Comparison of ENCODE assay signal across 10 cellular contexts in genomic region chr11:74672956-74673895, GRCh38. TPM values are rescaled to one million over a fixed set of nuclear protein-coding genes. Genes with fewer than 3 reads are reported as not detected.
DNase-seq lines count a peak whose midpoint lies in the region; ATAC-seq and TF ChIP-seq lines count a peak whose summit lies in the region.
"Had no signal": no experiment of that assay in that cellular context is flagged by ENCODE, and none has a peak within 500 bp of the region (broad histone marks: within the 10 kb centered on the region; RNA-seq: fewer than 3 reads in every experiment).

No MANE protein-coding gene starts in this region.

- no peaks in the 10 kb centered on the region for H3K9me3 ChIP-seq in liver (ENCODE audit: control insufficient read depth in 4 of 4, low read length in 3 of 4)
- no peaks in the 10 kb centered on the region for H3K9me3 ChIP-seq in aorta (ENCODE audit: control insufficient read depth, low read length)

- WGBS in liver = 69% methylated on average over 13 of the region's 13 CpGs
- WGBS in aorta, 2 donors = 12 to 14% methylated on average over 13 of the region's 13 CpGs

- H3K27ac Mint-ChIP-seq in activated T-helper 17 cell treated with anti-CD3 and anti-CD28 coated beads, Interleukin-2, amount 50 U/mL, for 72 hours = no peak overlapping the region
- H3K27ac Mint-ChIP-seq: dendritic cell treated with granulocyte-macrophage colony-stimulating factor and Interleukin-4, amounts not matched to agents 40 ng/mL and 50 ng/mL, for 4 days had no signal

- TF ChIP-seq RAD21 in liver (IDR thresholded peaks at IDR 0.05) = peak in 1 of 2 donors; percentile 14

- no peak overlapping the region for H3K4me3 Mint-ChIP-seq in activated T-helper 17 cell treated with anti-CD3 and anti-CD28 coated beads, Interleukin-2, amount 50 U/mL, for 72 hours
- H3K4me3 Mint-ChIP-seq: dendritic cell treated with granulocyte-macrophage colony-stimulating factor and Interleukin-4, amounts not matched to agents 40 ng/mL and 50 ng/mL, for 4 days had no signal

- intact Hi-C loops in aorta (cut with DNase I) = loop anchor here in 1 of 2 donors (1.0 to 5.0 kb wide), 3 partner anchors 14 to 61 kb away; no protein-coding TSS in a partner anchor

- H3K36me3 Mint-ChIP-seq in activated T-helper 17 cell treated with anti-CD3 and anti-CD28 coated beads, Interleukin-2, amount 50 U/mL, for 72 hours (ENCODE audit: low read depth) = no peaks in the 10 kb centered on the region

- TF ChIP-seq CTCF in liver (IDR thresholded peaks at IDR 0.05; ENCODE audit: low read depth, low read length, missing input control) = no peak

- DNase-seq in activated CD8-positive, alpha-beta memory T cell treated with anti-CD3 and anti-CD28 coated beads for 24 hours = peak; percentile 41
- DNase-seq in activated CD8-positive, alpha-beta memory T cell treated with anti-CD3 and anti-CD28 coated beads, Interleukin-2, amount 50 U/mL, for 48 hours = no peak
- DNase-seq in brain pericyte (ENCODE audit: low read depth, low spot score) = peak; percentile 83
- DNase-seq in aorta = peak; percentile 92 to 95

- H3K4me1 ChIP-seq in liver (ENCODE audit: control insufficient read depth in 4 of 4, insufficient read depth in 4 of 4, low read length in 3 of 4) (peaks cover 0 to 7% (median 2%) of the 10 kb centered on the region in 4 donors), aorta (ENCODE audit: control insufficient read depth in 1 of 2, insufficient read depth in 2 of 2, low read length in 2 of 2) (no peaks in the 10 kb centered on the region)

- H3K4me1 Mint-ChIP-seq in activated T-helper 17 cell treated with anti-CD3 and anti-CD28 coated beads, Interleukin-2, amount 50 U/mL, for 72 hours = no peaks in the 10 kb centered on the region

- no peak overlapping the region for H3K4me3 ChIP-seq in liver (ENCODE audit: low read depth in 1 of 3, low read length in 3 of 3)
- no peak overlapping the region for H3K4me3 ChIP-seq in aorta (ENCODE audit: low read length in 2 of 2)
- H3K4me3 ChIP-seq: BLaER1 treated with 17β-estradiol and CSF1 and Interleukin-3, amounts not matched to agents 10 nM and 100 nM had no signal

- H3K9me3 Mint-ChIP-seq in activated T-helper 17 cell treated with anti-CD3 and anti-CD28 coated beads, Interleukin-2, amount 50 U/mL, for 72 hours = no peaks in the 10 kb centered on the region

- peak overlapping the region in 1 of 2 donors; percentile 71 for H3K9ac ChIP-seq in liver (ENCODE audit: low read depth in 1 of 2, low read length in 2 of 2)
- H3K9ac ChIP-seq: BLaER1 treated with 17β-estradiol and CSF1 and Interleukin-3, amounts not matched to agents 10 nM and 100 nM had no signal

- no peaks in the 10 kb centered on the region for H3K27me3 Mint-ChIP-seq in activated T-helper 17 cell treated with anti-CD3 and anti-CD28 coated beads, Interleukin-2, amount 50 U/mL, for 72 hours

- no peaks in the 10 kb centered on the region for H3K27me3 ChIP-seq in liver (ENCODE audit: control insufficient read depth in 4 of 4, insufficient read depth in 4 of 4, low read length in 3 of 4)
- no peaks in the 10 kb centered on the region for H3K27me3 ChIP-seq in aorta (ENCODE audit: control insufficient read depth in 1 of 2, insufficient read depth in 2 of 2, low read length in 1 of 2)
- H3K27me3 ChIP-seq: BLaER1 treated with 17β-estradiol and CSF1 and Interleukin-3, amounts not matched to agents 10 nM and 100 nM had no signal

- H3K36me3 ChIP-seq in liver (ENCODE audit: control insufficient read depth in 4 of 4, insufficient read depth in 3 of 4, low read depth in 1 of 4, low read length in 3 of 4) (no peaks in the 10 kb centered on the region), aorta (ENCODE audit: control insufficient read depth in 1 of 2, insufficient read depth in 2 of 2, low read length in 1 of 2) (no peaks in the 10 kb centered on the region)
- H3K36me3 ChIP-seq: BLaER1 treated with 17β-estradiol and CSF1 and Interleukin-3, amounts not matched to agents 10 nM and 100 nM had no signal

- peak overlapping the region; percentile 5 to 29 for H3K27ac ChIP-seq in liver (ENCODE audit: low read depth in 1 of 2, low read length in 2 of 2)
- peak overlapping the region in 1 of 2 donors; percentile 49 for H3K27ac ChIP-seq in aorta (ENCODE audit: low read depth in 1 of 2, low read length in 2 of 2)
- H3K27ac ChIP-seq: BLaER1 treated with 17β-estradiol and CSF1 and Interleukin-3, amounts not matched to agents 10 nM and 100 nM had no signal

- ATAC-seq in aorta (ENCODE audit: low FRiP score) (peak; percentile 68), GM18868 (IDR thresholded peaks at IDR 0.05; ENCODE audit: unreplicated experiment) (no peak), GM19397 (IDR thresholded peaks at IDR 0.05; ENCODE audit: unreplicated experiment) (no peak)
- no peak for ATAC-seq in activated T-helper 17 cell treated with anti-CD3 and anti-CD28 coated beads, Interleukin-2, amount 50 U/mL, for 72 hours (replicated peaks)

TF ChIP-seq in liver, 16 proteins besides CTCF, POLR2A, EP300 and RAD21:
- TF ChIP-seq RXRA (IDR thresholded peaks at IDR 0.05) (peak in 1 of 2 donors; percentile 29), HNF4A (conservative IDR thresholded peaks at IDR 0.05) (peak; percentile 24 to 48), SP1 (IDR thresholded peaks at IDR 0.05) (no peak)

RNA-seq across cellular contexts. Expression of gene CHRDL2, which starts 58.0 kb away (rescaled TPM):
- total RNA-seq in liver = 1 to 10 TPM in 1 of 2 donors, not detected in 1; 1.8 TPM
- polyA plus RNA-seq in liver = 10 to 100 TPM; 15.8 to 19.0 TPM
- 10 to 100 TPM in 1 of 2 donors, 1 to 10 TPM in 1; 4.1 to 14.5 TPM for total RNA-seq in aorta
- under 1 TPM in 1 of 2 donors, not detected in 1; 0.23 TPM for polyA plus RNA-seq in aorta
- not detected for total RNA-seq in activated T-helper 17 cell treated with anti-CD3 and anti-CD28 coated beads, Interleukin-2, amount 50 U/mL, for 72 hours
